In the genomic region with DNA sequence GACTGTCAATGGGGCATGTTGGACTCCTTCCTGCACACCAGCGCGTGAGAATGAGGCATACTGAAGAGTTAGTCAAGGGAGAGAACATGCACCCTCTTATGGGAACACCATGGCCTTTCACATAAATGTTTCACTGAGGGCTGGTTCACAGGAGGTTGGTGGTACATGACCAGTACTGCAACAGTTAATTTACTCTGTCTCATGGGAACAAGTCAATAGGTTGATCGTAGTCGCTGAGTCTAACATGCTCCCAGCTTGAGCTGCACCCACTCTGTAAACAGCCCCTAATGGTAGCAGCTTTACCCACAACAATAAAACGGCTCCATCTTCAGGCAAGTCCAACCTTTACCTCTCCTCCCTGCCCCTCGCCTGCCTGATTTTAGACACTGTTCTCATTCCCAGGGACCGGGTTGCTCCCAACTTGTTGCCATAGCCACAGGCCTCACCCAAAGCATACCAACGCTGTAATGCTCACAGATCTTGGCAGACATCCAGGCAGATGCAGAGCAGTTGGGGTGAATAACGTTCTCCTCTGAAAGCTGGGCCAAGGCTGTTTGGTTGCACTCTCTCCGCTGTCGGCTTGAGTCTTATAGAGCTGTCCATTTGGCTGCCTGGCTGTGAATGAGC, we compare ENCODE assay signal across 8 cellular contexts.
DNase-seq lines count a peak whose midpoint lies in the region; ATAC-seq and TF ChIP-seq lines count a peak whose summit lies in the region.

No MANE protein-coding gene starts in this region.

- DNase-seq in DMS153 (lab: John Stamatoyannopoulos, UW), result peak; percentile 85
- DNase-seq in NCI-H1694 treated with DMSO at 0.1 percent for 48 hours (lab: John Stamatoyannopoulos, UW), result peak; percentile 99
- DNase-seq in astrocyte of the cerebellum (ENCODE audit: low read depth), result peak; percentile 89
- DNase-seq in iPS-NIHi7 (ENCODE audit: extremely low spot score), result peak; percentile 35
- no peak for DNase-seq in stimulated activated effector memory CD8-positive, alpha-beta T cell treated with anti-CD3 and anti-CD28 coated beads, Interleukin-12 subunit alpha, Interleukin-12 subunit beta, amount 100 ng/mL, for 72 hours (ENCODE audit: low spot score in 2 of 2)
- no peak for DNase-seq in T-helper 2 cell
- DNase-seq in activated gamma-delta T cell treated with Interleukin-2 at 50 U/mL for 16 hours, result no peak

- ATAC-seq in stimulated activated effector memory CD8-positive, alpha-beta T cell treated with anti-CD3 and anti-CD28 coated beads, Interleukin-12 subunit alpha, Interleukin-12 subunit beta, amount 100 ng/mL, for 72 hours, result peak; percentile 4
- ATAC-seq in HG02970 (IDR thresholded peaks at IDR 0.05; ENCODE audit: low FRiP score, unreplicated experiment), result no peak

- in situ Hi-C loops in astrocyte of the cerebellum (cut with HindIII; ENCODE audit: low sequenced_read_pairs), result no loop called here

- no peak overlapping the region for H3K4me3 ChIP-seq in astrocyte of the cerebellum (ENCODE audit: low read depth, low read length)

- H3K4me3 Mint-ChIP-seq in stimulated activated effector memory CD8-positive, alpha-beta T cell treated with anti-CD3 and anti-CD28 coated beads, Interleukin-12 subunit alpha, Interleukin-12 subunit beta, amount 100 ng/mL, for 72 hours, result no peak overlapping the region

- no peak overlapping the region for H3K27ac Mint-ChIP-seq in stimulated activated effector memory CD8-positive, alpha-beta T cell treated with anti-CD3 and anti-CD28 coated beads, Interleukin-12 subunit alpha, Interleukin-12 subunit beta, amount 100 ng/mL, for 72 hours

- no peak for TF ChIP-seq CTCF in astrocyte of the cerebellum (IDR thresholded peaks at IDR 0.05; ENCODE audit: low read depth, low read length, missing control alignments)

- no peaks in the 10 kb centered on the region for H3K4me1 Mint-ChIP-seq in stimulated activated effector memory CD8-positive, alpha-beta T cell treated with anti-CD3 and anti-CD28 coated beads, Interleukin-12 subunit alpha, Interleukin-12 subunit beta, amount 100 ng/mL, for 72 hours

- H3K9me3 Mint-ChIP-seq in stimulated activated effector memory CD8-positive, alpha-beta T cell treated with anti-CD3 and anti-CD28 coated beads, Interleukin-12 subunit alpha, Interleukin-12 subunit beta, amount 100 ng/mL, for 72 hours, result no peaks in the 10 kb centered on the region

- H3K36me3 Mint-ChIP-seq in stimulated activated effector memory CD8-positive, alpha-beta T cell treated with anti-CD3 and anti-CD28 coated beads, Interleukin-12 subunit alpha, Interleukin-12 subunit beta, amount 100 ng/mL, for 72 hours, result no peaks in the 10 kb centered on the region

Comparison
In these comparisons a context has a peak if more than half of its experiments do, and no peak if none do; other contexts are left out.
1. DNase-seq: peak in DMS153 (single experiment), NCI-H1694 treated with DMSO at 0.1 percent for 48 hours (single experiment), astrocyte of the cerebellum (single experiment) and iPS-NIHi7 (single experiment); none in stimulated activated effector memory CD8-positive, alpha-beta T cell treated with anti-CD3 and anti-CD28 coated beads, Interleukin-12 subunit alpha, Interleukin-12 subunit beta, amount 100 ng/mL, for 72 hours (0 of 2), T-helper 2 cell (0 of 5) and activated gamma-delta T cell treated with Interleukin-2 at 50 U/mL for 16 hours (single experiment).